In genomic region chr14:26601856-26602255, GRCh38 we compare ENCODE assay signal across 23 cellular contexts. TPM values are rescaled to one million over a fixed set of nuclear protein-coding genes. Genes with fewer than 3 reads are reported as not detected.
"Had no signal": no experiment of that assay in that cellular context is flagged by ENCODE, and none has a peak within 500 bp of the region (broad histone marks: within the 10 kb centered on the region; RNA-seq: fewer than 3 reads in every experiment).

No MANE protein-coding gene starts in this region.

- H3K36me3 ChIP-seq: esophagus squamous epithelium, gastrocnemius medialis, heart right ventricle, left lung, lower lobe of right lung had no signal

- DNase-seq: cortex of kidney; effector CD8-positive, alpha-beta T cell; effector memory CD8-positive, alpha-beta T cell; endodermal cell; erythroblast; esophagus squamous epithelium; foreskin fibroblast; foreskin melanocyte; gastrocnemius medialis; glutamatergic neuron; heart right ventricle; hippocampal formation; left cardiac atrium; left lung; left ventricle myocardium superior; lower lobe of right lung; mesenchymal stem cell; mucosa of descending colon had no signal

- H3K4me3 Mint-ChIP-seq: dendritic cell treated with granulocyte-macrophage colony-stimulating factor and Interleukin-4, amounts not matched to agents 40 ng/mL and 50 ng/mL, for 4 days; effector memory CD8-positive, alpha-beta T cell; endodermal cell; mesothelial cell of epicardium had no signal

- H3K9me3 ChIP-seq: esophagus squamous epithelium, gastrocnemius medialis, heart right ventricle, left lung, lower lobe of right lung, mucosa of descending colon had no signal

- H3K4me1 ChIP-seq: gastrocnemius medialis, heart right ventricle, left lung, lower lobe of right lung had no signal

- H3K36me3 Mint-ChIP-seq: mesothelial cell of epicardium had no signal

- H3K27ac ChIP-seq: epithelial cell of prostate, esophagus squamous epithelium, gastrocnemius medialis, heart right ventricle, left lung, lower lobe of right lung had no signal

- H3K9me3 Mint-ChIP-seq: dendritic cell treated with granulocyte-macrophage colony-stimulating factor and Interleukin-4, amounts not matched to agents 40 ng/mL and 50 ng/mL, for 4 days; mesothelial cell of epicardium had no signal

- H3K4me3 ChIP-seq: esophagus squamous epithelium, gastrocnemius medialis, heart right ventricle, left lung, lower lobe of right lung, mucosa of descending colon had no signal

- ATAC-seq: effector memory CD8-positive, alpha-beta T cell; esophagus mucosa; gastrocnemius medialis; heart right ventricle; left cardiac atrium; left lung; left ventricle myocardium superior; lower lobe of right lung; mucosa of descending colon had no signal

- H3K27ac Mint-ChIP-seq: dendritic cell treated with granulocyte-macrophage colony-stimulating factor and Interleukin-4, amounts not matched to agents 40 ng/mL and 50 ng/mL, for 4 days; effector memory CD8-positive, alpha-beta T cell; endodermal cell; mesothelial cell of epicardium had no signal

RNA-seq across cellular contexts. Expression of gene NOVA1, which starts 4.0 kb away (rescaled TPM):
- total RNA-seq: lung microvascular endothelial cell had no signal
